Comparison of ENCODE assay signal across 12 cellular contexts in genomic region chr13:20090349-20090748, GRCh38.
DNase-seq lines count a peak whose midpoint lies in the region; ATAC-seq and TF ChIP-seq lines count a peak whose summit lies in the region.
"Had no signal": no experiment of that assay in that cellular context is flagged by ENCODE, and none has a peak within 500 bp of the region (broad histone marks: within the 10 kb centered on the region; RNA-seq: fewer than 3 reads in every experiment).

No MANE protein-coding gene starts in this region.

- no peak overlapping the region for H2BK15ac ChIP-seq in H9 (ENCODE audit: low read depth, low read length)

- no peak overlapping the region for H3T11ph ChIP-seq in H9 (ENCODE audit: low read length)

- H2BK12ac ChIP-seq in H9 (ENCODE audit: insufficient read length, low read depth, low read length): no peak overlapping the region

- H2AK5ac ChIP-seq in H9 (ENCODE audit: insufficient read length, low read length): no peak overlapping the region

- H3K27me3 ChIP-seq in BJ (ENCODE audit: control insufficient read depth, insufficient read depth, low read length) (no peaks in the 10 kb centered on the region), H9 (ENCODE audit: insufficient read depth, low read length) (no peaks in the 10 kb centered on the region), SK-N-SH (ENCODE audit: insufficient read depth) (no peaks in the 10 kb centered on the region)

- no peaks in the 10 kb centered on the region for H3F3A ChIP-seq in SK-N-SH (replicated peaks; ENCODE audit: insufficient read depth)

- no peak overlapping the region for H3K23ac ChIP-seq in H9 (ENCODE audit: insufficient read length, low read depth, low read length)

- DNase-seq in BJ (ENCODE audit: low read depth) (no peak), H9 (no peak), SK-N-SH (no peak), left colon (no peak), GM19238 (ENCODE audit: insufficient read length, low spot score) (no peak)
- DNase-seq in activated CD4-positive, alpha-beta T cell treated with anti-CD3 and anti-CD28 coated beads, Interleukin-2, amount 50 U/mL, for 48 hours: no peak
- DNase-seq: activated T-cell treated with anti-CD3 and anti-CD28 coated beads, Interleukin-2, amount 50 U/mL, for 48 hours; NCI-H2029 treated with DMSO at 0.1 percent for 48 hours had no signal

- peaks cover 2 to 3% of the 10 kb centered on the region in 2 experiments; a peak in 1 of 4 replicates for H3K4me1 Mint-ChIP-seq in H9

- H2AFZ ChIP-seq in H9 (ENCODE audit: low read length): no peak overlapping the region
- no peak overlapping the region for H2AFZ ChIP-seq in SK-N-SH (ENCODE audit: low read depth)

- TF ChIP-seq CTCF in BJ (IDR thresholded peaks at IDR 0.05; ENCODE audit: insufficient read depth, low read depth, low read length) (0 out of 2 replicates have a peak, but pooled peaks have one; percentile 4), H9 (conservative IDR thresholded peaks at IDR 0.05) (peak; percentile 19; the same call in 1 of the 3 replicates), SK-N-SH (IDR thresholded peaks at IDR 0.05) (peak; percentile 33; the same call in 1 of the 2 replicates)

- H2BK20ac ChIP-seq in H9 (ENCODE audit: low read depth, low read length, poor library complexity, severe bottlenecking): no peak overlapping the region

- no peak overlapping the region for H3K14ac ChIP-seq in H9 (ENCODE audit: insufficient read depth, low read length)

- no peaks in the 10 kb centered on the region for H3K9me3 ChIP-seq in H9 (ENCODE audit: control insufficient read depth, low read depth, low read length)
- no peaks in the 10 kb centered on the region for H3K9me3 ChIP-seq in SK-N-SH

- no peaks in the 10 kb centered on the region for H3K23me2 ChIP-seq in H9 (ENCODE audit: insufficient read length, low read depth, low read length, poor library complexity, severe bottlenecking)

- CTCF ChIA-PET in BJ (lab: Yijun Ruan, JAX): interaction anchor here (1.1 to 1.8 kb wide), 3 partner anchors 37 to 66 kb away, joined by 3 to 5 read pairs (median 4); no protein-coding TSS in a partner anchor
- CTCF ChIA-PET in SK-N-SH (lab: Yijun Ruan, JAX): interaction anchor here (0.8 to 1.6 kb wide), 3 partner anchors 11 to 69 kb away, joined by 3 to 6 read pairs (median 5); no protein-coding TSS in a partner anchor

- POLR2A ChIA-PET in BJ (lab: Charles Lee) (no interaction called here), SK-N-SH (lab: Yijun Ruan, JAX) (no interaction called here)

- no peak overlapping the region for H4K5ac ChIP-seq in H9 (ENCODE audit: insufficient read length, low read depth, low read length)

- no peaks in the 10 kb centered on the region for H3K79me1 ChIP-seq in H9 (ENCODE audit: insufficient read depth, low read depth, low read length, poor library complexity, severe bottlenecking)

- no peak for TF ChIP-seq EP300 in SK-N-SH (IDR thresholded peaks at IDR 0.05; ENCODE audit: borderline replicate concordance in 1 of 2, low read depth in 1 of 2, low read length in 1 of 2)

- H3K36me3 ChIP-seq in BJ (ENCODE audit: control insufficient read depth, insufficient read depth, low read length) (no peaks in the 10 kb centered on the region; the same call in 1 of the 2 replicates), SK-N-SH (replicated peaks in 1 of 2; ENCODE audit: control insufficient read depth in 1 of 2, insufficient read depth in 2 of 2, low read length in 1 of 2) (peaks cover 38 to 46% of the 10 kb centered on the region in 2 experiments)

- WGBS in H9 (ENCODE audit: extremely low coverage, insufficient read length, low lambda C conversion rate): no CpG with 5 or more reads among the region's 1 CpG
- WGBS in SK-N-SH (ENCODE audit: low lambda C conversion rate): 86% methylated on average over 1 of the region's 1 CpG

- 0 out of 2 replicates have a peak, but pooled peaks have one; percentile 26 for TF ChIP-seq RAD21 in SK-N-SH (IDR thresholded peaks at IDR 0.05; ENCODE audit: low read length)

- no peak overlapping the region for H3K4me2 ChIP-seq in H9 (ENCODE audit: insufficient read depth, insufficient read length, low read length)
- H3K4me2 ChIP-seq in SK-N-SH: no peak overlapping the region

- H3K4me3 ChIP-seq in BJ (ENCODE audit: low read depth, low read length) (no peak overlapping the region), SK-N-SH (ENCODE audit: low read depth in 2 of 2, low read length in 1 of 2) (no peak overlapping the region)

- no peak overlapping the region for H3K4ac ChIP-seq in H9 (ENCODE audit: low read depth, low read length)

- H3K27me3 Mint-ChIP-seq in H9 (ENCODE audit: low read depth): no peaks in the 10 kb centered on the region

- H3K27ac ChIP-seq in H9 (ENCODE audit: insufficient read length, low read depth, low read length): no peak overlapping the region
- no peak overlapping the region for H3K27ac ChIP-seq in SK-N-SH (ENCODE audit: low read depth in 2 of 2, low read length in 1 of 2)
- H3K27ac ChIP-seq: epithelial cell of prostate had no signal

- H3K4me3 Mint-ChIP-seq in H9: no peak overlapping the region
- H3K4me3 Mint-ChIP-seq: neural crest cell had no signal

- no peak overlapping the region for H2BK5ac ChIP-seq in H9 (ENCODE audit: insufficient read length, low read length)

- no peak overlapping the region for H3K18ac ChIP-seq in H9 (ENCODE audit: insufficient read length, low read depth, low read length)

- peaks cover 5 to 18% (median 6%) of the 10 kb centered on the region in 3 experiments; a peak in 6 of 7 replicates for H3K36me3 Mint-ChIP-seq in H9 (ENCODE audit: insufficient read depth in 1 of 3, low read depth in 3 of 3)

- H3K9me3 Mint-ChIP-seq in H9: no peaks in the 10 kb centered on the region
- H3K9me3 Mint-ChIP-seq: neural crest cell had no signal

- ATAC-seq in left colon (peak; percentile 68), HG02852 (IDR thresholded peaks at IDR 0.05; ENCODE audit: unreplicated experiment) (no peak), HG03571 (IDR thresholded peaks at IDR 0.05; ENCODE audit: unreplicated experiment) (no peak)

- H3K56ac ChIP-seq in H9 (ENCODE audit: insufficient read length, low read depth, low read length): no peak overlapping the region

- no peak overlapping the region for H4K8ac ChIP-seq in H9 (replicated peaks; ENCODE audit: insufficient read length, low read depth, low read length)

- H3K9me2 ChIP-seq in SK-N-SH: no peaks in the 10 kb centered on the region

- H3K4me1 ChIP-seq in H9 (ENCODE audit: insufficient read depth, low read length) (no peaks in the 10 kb centered on the region), SK-N-SH (ENCODE audit: control insufficient read depth in 1 of 2, insufficient read depth in 2 of 2, low read depth in 1 of 2, low read length in 1 of 2) (no peaks in the 10 kb centered on the region)

- H4K91ac ChIP-seq in H9 (ENCODE audit: insufficient read length, low read depth, low read length): no peak overlapping the region

- no peak overlapping the region for H3K9ac ChIP-seq in H9 (ENCODE audit: extremely low read depth, insufficient read length, low read length)
- H3K9ac ChIP-seq in SK-N-SH: no peak overlapping the region

- H3K27ac Mint-ChIP-seq in H9: no peak overlapping the region

- H3K79me2 ChIP-seq in H9 (ENCODE audit: insufficient read depth, low read length): no peaks in the 10 kb centered on the region
- no peaks in the 10 kb centered on the region for H3K79me2 ChIP-seq in SK-N-SH (ENCODE audit: insufficient read depth)

- H2BK120ac ChIP-seq in H9 (ENCODE audit: low read depth, low read length, poor library complexity, severe bottlenecking): no peak overlapping the region

- intact Hi-C loops in left colon (cut with DNase I, micrococcal nuclease): loop anchor here in 1 of 2 donors (10.0 kb wide), 1 partner anchor 74 kb away; the partner anchor contains the start of gene GJA3

- no peaks in the 10 kb centered on the region for H4K20me1 ChIP-seq in H9 (ENCODE audit: control insufficient read depth, insufficient read depth, insufficient read length)
- no peaks in the 10 kb centered on the region for H4K20me1 ChIP-seq in SK-N-SH (ENCODE audit: insufficient read depth)

TF ChIP-seq in SK-N-SH, 30 proteins besides CTCF, POLR2A, EP300 and RAD21:
- no peak for TF ChIP-seq RXRA (IDR thresholded peaks at IDR 0.05; ENCODE audit: borderline replicate concordance, low read depth)
